In the genomic region with DNA sequence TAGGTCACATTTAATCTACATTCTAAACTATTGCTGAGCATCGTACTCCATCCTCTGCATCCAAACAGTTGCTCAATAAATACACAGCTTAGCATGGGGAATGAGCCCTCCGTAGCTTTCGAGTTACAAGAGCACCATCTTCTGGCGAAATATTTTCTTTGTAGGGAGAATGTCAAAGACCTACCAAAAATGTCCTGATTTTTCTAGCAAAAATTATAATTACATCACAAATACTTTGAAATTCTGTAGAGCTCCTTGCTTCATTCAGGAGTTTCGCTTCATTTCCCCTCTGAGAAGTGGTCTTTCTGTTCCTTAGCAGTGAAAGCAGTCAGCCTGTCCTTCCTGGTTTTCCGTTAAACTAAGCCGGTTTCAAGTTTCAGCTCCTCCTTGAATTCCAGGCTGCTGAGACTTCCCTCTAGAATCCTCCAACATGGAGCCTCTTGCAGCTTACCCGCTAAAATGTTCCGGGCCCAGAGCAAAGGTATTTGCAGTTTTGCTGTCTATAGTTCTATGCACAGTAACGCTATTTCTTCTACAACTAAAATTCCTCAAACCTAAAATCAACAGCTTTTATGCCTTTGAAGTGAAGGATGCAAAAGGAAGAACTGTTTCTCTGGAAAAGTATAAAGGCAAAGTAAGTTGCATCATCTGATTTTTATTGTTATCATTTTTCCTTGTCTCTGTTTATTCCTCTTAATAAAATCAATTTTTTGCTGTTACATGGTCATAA, we compare ENCODE assay signal across 9 cellular contexts. TPM values are rescaled to one million over a fixed set of nuclear protein-coding genes. Genes with fewer than 3 reads are reported as not detected.
A peak's percentile ranks its signal among the peaks of the same experiment; 100 is the strongest.
DNase-seq lines count a peak whose midpoint lies in the region; ATAC-seq and TF ChIP-seq lines count a peak whose summit lies in the region.
"Had no signal": no experiment of that assay in that cellular context is flagged by ENCODE, and none has a peak within 500 bp of the region (broad histone marks: within the 10 kb centered on the region; RNA-seq: fewer than 3 reads in every experiment).

Gene GPX8, plus strand, starts transcription at position 409 of the 730 bp plus-strand sequence. Its CDS starts 22 bp downstream, at position 431.

- peaks cover 3% of the 10 kb centered on the region for H3K79me1 ChIP-seq in mesendoderm (ENCODE audit: low read length)

- ATAC-seq in upper lobe of left lung (ENCODE audit: low FRiP score in 2 of 2) (peak; percentile 62 to 91), GM21515 (IDR thresholded peaks at IDR 0.05; ENCODE audit: unreplicated experiment) (no peak)

- H3K18ac ChIP-seq in mesendoderm (ENCODE audit: low read length), result peak within 1 kb of the TSS; percentile 80

- H3K36me3 Mint-ChIP-seq in CD4-positive, alpha-beta memory T cell, result no peaks in the 10 kb centered on the region
- peaks cover 13% of the 10 kb centered on the region for H3K36me3 Mint-ChIP-seq in endodermal cell (ENCODE audit: low read depth)

- no peaks in the 10 kb centered on the region for H3K36me3 ChIP-seq in CD4-positive, alpha-beta memory T cell (ENCODE audit: insufficient read depth, low read length)
- H3K36me3 ChIP-seq in endodermal cell (ENCODE audit: control insufficient read depth, insufficient read depth, low read length), result peaks cover 20% of the 10 kb centered on the region
- H3K36me3 ChIP-seq in mesendoderm (ENCODE audit: control insufficient read depth, insufficient read depth, low read length), result no peaks in the 10 kb centered on the region
- H3K36me3 ChIP-seq in upper lobe of left lung, result no peaks in the 10 kb centered on the region

- intact Hi-C loops in CD4-positive, alpha-beta memory T cell (cut with micrococcal nuclease), result loop anchor here (1.0 kb wide), 3 partner anchors 14 to 254 kb away; no protein-coding TSS in a partner anchor

- TF ChIP-seq POLR2A in upper lobe of left lung (IDR thresholded peaks at IDR 0.05), result no peak

- peak within 1 kb of the TSS; percentile 77 for H3K56ac ChIP-seq in mesendoderm (ENCODE audit: low read length)

- H3K27ac ChIP-seq in CD4-positive, alpha-beta memory T cell (ENCODE audit: low read depth, low read length), result no peak within 1 kb of the TSS
- peak within 1 kb of the TSS; percentile 76 for H3K27ac ChIP-seq in endodermal cell (ENCODE audit: low read depth, low read length)
- no peak within 1 kb of the TSS for H3K27ac ChIP-seq in mesendoderm (ENCODE audit: low read depth, low read length)
- peak within 1 kb of the TSS in 3 of 4 donors; percentile 4 to 52 (median 36) for H3K27ac ChIP-seq in upper lobe of left lung

- POLR2A ChIA-PET in CD4-positive, alpha-beta memory T cell (lab: Charles Lee; ENCODE audit: partially characterized antibody), result interaction anchor here (1.2 to 1.5 kb wide), 2 partner anchors 216 to 252 kb away, joined by 3 to 8 read pairs; no protein-coding TSS in a partner anchor

- H3K4me1 Mint-ChIP-seq in CD4-positive, alpha-beta memory T cell, result no peaks in the 10 kb centered on the region
- peaks cover 10% of the 10 kb centered on the region for H3K4me1 Mint-ChIP-seq in endodermal cell

- H3K27me3 Mint-ChIP-seq in CD4-positive, alpha-beta memory T cell, result peaks cover 14 to 24% of the 10 kb centered on the region in 2 donors
- peaks cover 13% of the 10 kb centered on the region for H3K27me3 Mint-ChIP-seq in endodermal cell (ENCODE audit: insufficient read depth)

- H3K9me3 ChIP-seq in CD4-positive, alpha-beta memory T cell (ENCODE audit: control insufficient read depth in 1 of 2, low read length in 2 of 2), result no peaks in the 10 kb centered on the region
- H3K9me3 ChIP-seq in endodermal cell (ENCODE audit: control insufficient read depth, low read length) (no peaks in the 10 kb centered on the region), upper lobe of left lung (no peaks in the 10 kb centered on the region)

- H3K27me3 ChIP-seq in CD4-positive, alpha-beta memory T cell (ENCODE audit: insufficient read depth, low read length), result no peaks in the 10 kb centered on the region
- H3K27me3 ChIP-seq in endodermal cell (ENCODE audit: control insufficient read depth, insufficient read depth, low read length, poor library complexity, severe bottlenecking), result no peaks in the 10 kb centered on the region
- H3K27me3 ChIP-seq in mesendoderm (ENCODE audit: insufficient read depth, low read length, poor library complexity), result no peaks in the 10 kb centered on the region
- H3K27me3 ChIP-seq in upper lobe of left lung, result no peaks in the 10 kb centered on the region

- no peak within 1 kb of the TSS for H3K4ac ChIP-seq in mesendoderm (ENCODE audit: low read depth, low read length)

- no peak within 1 kb of the TSS for H2BK120ac ChIP-seq in mesendoderm (ENCODE audit: low read depth, low read length)

- H3K4me2 ChIP-seq in mesendoderm (ENCODE audit: low read length), result peak within 1 kb of the TSS; percentile 20

- H3K4me3 ChIP-seq in CD4-positive, alpha-beta memory T cell (ENCODE audit: low read length in 2 of 2), result no peak within 1 kb of the TSS
- H3K4me3 ChIP-seq in endodermal cell (ENCODE audit: low read length) (peak within 1 kb of the TSS; percentile 93), mesendoderm (ENCODE audit: low read length) (peak within 1 kb of the TSS; percentile 75), upper lobe of left lung (peak within 1 kb of the TSS in 3 of 4 donors; percentile 19 to 48 (median 43))

- H3K9ac ChIP-seq in endodermal cell (ENCODE audit: extremely low read depth, low read length, poor library complexity, severe bottlenecking), result peak within 1 kb of the TSS; percentile 79
- peak within 1 kb of the TSS; percentile 80 for H3K9ac ChIP-seq in mesendoderm (ENCODE audit: low read length)

- TF ChIP-seq EP300 in upper lobe of left lung (IDR thresholded peaks at IDR 0.05), result no peak

- no peak within 1 kb of the TSS for H2BK5ac ChIP-seq in mesendoderm (ENCODE audit: low read length)

- TF ChIP-seq CTCF in endodermal cell (conservative IDR thresholded peaks at IDR 0.05), result peak; percentile 92
- TF ChIP-seq CTCF in upper lobe of left lung (IDR thresholded peaks at IDR 0.05), result peak in 4 of 6 experiments; percentile 32 to 47 (median 41)

- H4K8ac ChIP-seq in mesendoderm (ENCODE audit: low read depth, low read length), result no peak within 1 kb of the TSS

- peak; percentile 45 to 56 (median 51) for DNase-seq in CD4-positive, alpha-beta memory T cell
- DNase-seq in HK-2 (ENCODE audit: unreplicated experiment) (peak; percentile 35), RKO (ENCODE audit: low spot score) (peak; percentile 93), endodermal cell (peak; percentile 79), mesendoderm (peak; percentile 94), upper lobe of left lung (no peak), UCSD-AML1 (lab: John Stamatoyannopoulos, UW; ENCODE audit: unreplicated experiment) (no peak)
- DNase-seq: activated B cell treated with CpG ODN at 0.5 μM for 24 hours had no signal

- CTCF ChIA-PET in CD4-positive, alpha-beta memory T cell (lab: Charles Lee; ENCODE audit: partially characterized antibody), result interaction anchor here (0.6 to 5.9 kb wide), 27 partner anchors 10 to 663 kb away, joined by 3 to 191 read pairs (median 4); no protein-coding TSS in a partner anchor

- H3K23ac ChIP-seq in mesendoderm (ENCODE audit: low read length), result no peak within 1 kb of the TSS

- 0 to 5% methylated on average over 8 to 10 of the region's 10 CpGs for WGBS in endodermal cell (ENCODE audit: insufficient coverage in 1 of 2, insufficient read length in 1 of 2), 2 experiments
- WGBS in mesendoderm (ENCODE audit: extremely low coverage, insufficient coverage, low lambda C conversion rate), result no CpG with 5 or more reads among the region's 10 CpGs
- WGBS in upper lobe of left lung, 2 donors, result 3 to 7% methylated on average over 10 of the region's 10 CpGs

- H4K5ac ChIP-seq in mesendoderm (ENCODE audit: low read length), result no peak within 1 kb of the TSS

- H3K4me3 Mint-ChIP-seq in CD4-positive, alpha-beta memory T cell, result no peak within 1 kb of the TSS
- H3K4me3 Mint-ChIP-seq in endodermal cell, result peak within 1 kb of the TSS; percentile 77
- H3K4me3 Mint-ChIP-seq: activated B cell treated with CpG ODN at 0.5 μM for 24 hours had no signal

- H3K9me3 Mint-ChIP-seq in CD4-positive, alpha-beta memory T cell, result peaks cover 0 to 5% (median 2%) of the 10 kb centered on the region in 8 donors
- H3K9me3 Mint-ChIP-seq in endodermal cell, result peaks cover 4% of the 10 kb centered on the region

- peak within 1 kb of the TSS; percentile 78 for H2BK15ac ChIP-seq in mesendoderm (replicated peaks; ENCODE audit: low read depth)

- H3K79me2 ChIP-seq in mesendoderm (ENCODE audit: control insufficient read depth, insufficient read depth, low read length), result peaks cover 2% of the 10 kb centered on the region

- H2AK5ac ChIP-seq in mesendoderm (ENCODE audit: low read length), result no peak within 1 kb of the TSS

- no peaks in the 10 kb centered on the region for H3K4me1 ChIP-seq in CD4-positive, alpha-beta memory T cell (ENCODE audit: insufficient read depth, low read length)
- H3K4me1 ChIP-seq in endodermal cell (ENCODE audit: control insufficient read depth, insufficient read depth, low read length) (no peaks in the 10 kb centered on the region), mesendoderm (ENCODE audit: control insufficient read depth, low read depth, low read length) (no peaks in the 10 kb centered on the region), upper lobe of left lung (peaks cover 0 to 10% (median 0%) of the 10 kb centered on the region in 4 donors)

- no peak within 1 kb of the TSS for H3K27ac Mint-ChIP-seq in CD4-positive, alpha-beta memory T cell
- H3K27ac Mint-ChIP-seq in endodermal cell, result peak within 1 kb of the TSS; percentile 98
- H3K27ac Mint-ChIP-seq: activated B cell treated with CpG ODN at 0.5 μM for 24 hours had no signal

RNA-seq across cellular contexts. Expression of gene GPX8, which starts in this region (rescaled TPM):
- total RNA-seq in CD4-positive, alpha-beta memory T cell, result not detected
- polyA plus RNA-seq in CD4-positive, alpha-beta memory T cell, result not detected
- 10 to 100 TPM; 47.9 to 68.9 TPM for total RNA-seq in endodermal cell
- polyA plus RNA-seq in endodermal cell (2013, experiment 1 of 2), result 64.2 TPM
- 58.5 TPM for polyA plus RNA-seq in endodermal cell (2013, experiment 2 of 2)
- polyA plus RNA-seq in mesendoderm (2013, experiment 1 of 2), result 76.3 TPM
- polyA plus RNA-seq in mesendoderm (2013, experiment 2 of 2), result 75.8 TPM
- total RNA-seq in upper lobe of left lung, result 10 to 100 TPM in 1 of 6 donors, 1 to 10 TPM in 5; 2.1 to 15.5 (median 4.3) TPM
- total RNA-seq: activated B cell treated with CpG ODN at 0.5 μM for 24 hours had no signal

Comparison
In these comparisons a context has a peak if more than half of its experiments do, and no peak if none do; other contexts are left out.
1. Peak in DNase-seq in CD4-positive, alpha-beta memory T cell; RNA of the gene not detected or under 1 TPM.
2. DNase-seq: peak in HK-2 (single experiment), RKO (single experiment), endodermal cell (single experiment) and mesendoderm (single experiment); none in upper lobe of left lung (0 of 2) and UCSD-AML1 (single experiment).
3. H3K27ac ChIP-seq: peak in endodermal cell (single experiment) and upper lobe of left lung (3 of 4); none in CD4-positive, alpha-beta memory T cell (single experiment) and mesendoderm (single experiment).
4. H3K4me3 ChIP-seq: peak in endodermal cell (single experiment), mesendoderm (single experiment) and upper lobe of left lung (3 of 4); none in CD4-positive, alpha-beta memory T cell (0 of 2).